Comparison of ENCODE assay signal across 15 cellular contexts in genomic region chr20:32111287-32111686, GRCh38. TPM values are rescaled to one million over a fixed set of nuclear protein-coding genes. Genes with fewer than 3 reads are reported as not detected.
A peak's percentile ranks its signal among the peaks of the same experiment; 100 is the strongest.
DNase-seq lines count a peak whose midpoint lies in the region; ATAC-seq and TF ChIP-seq lines count a peak whose summit lies in the region.
"Had no signal": no experiment of that assay in that cellular context is flagged by ENCODE, and none has a peak within 500 bp of the region (broad histone marks: within the 10 kb centered on the region; RNA-seq: fewer than 3 reads in every experiment).

No MANE protein-coding gene starts in this region.

- H3K4me2 ChIP-seq in DND-41 (ENCODE audit: insufficient read depth, low read length) (peak overlapping the region; percentile 87), Karpas-422 (ENCODE audit: low read depth, low read length, poor library complexity, severe bottlenecking) (peak overlapping the region; percentile 88)

- H3K27me3 ChIP-seq in DND-41 (ENCODE audit: insufficient read depth, low read length, poor library complexity) = no peaks in the 10 kb centered on the region
- H3K27me3 ChIP-seq in Karpas-422 (ENCODE audit: low read length) = no peaks in the 10 kb centered on the region
- H3K27me3 ChIP-seq: heart left ventricle had no signal

- H3K9me3 ChIP-seq in DND-41 (ENCODE audit: insufficient read depth, low read length, severe bottlenecking) (no peaks in the 10 kb centered on the region), Karpas-422 (ENCODE audit: low read length) (no peaks in the 10 kb centered on the region)
- H3K9me3 ChIP-seq: heart left ventricle, lower lobe of right lung had no signal

- intact Hi-C loops in dendritic cell treated with granulocyte-macrophage colony-stimulating factor and Interleukin-4, amounts not matched to agents 40 ng/mL and 50 ng/mL, for 4 days (cut with micrococcal nuclease) = no loop called here

- peaks cover 60% of the 10 kb centered on the region for H3K4me1 Mint-ChIP-seq in dendritic cell treated with granulocyte-macrophage colony-stimulating factor and Interleukin-4, amounts not matched to agents 40 ng/mL and 50 ng/mL, for 4 days (ENCODE audit: low read depth)
- peaks cover 29% of the 10 kb centered on the region for H3K4me1 Mint-ChIP-seq in neural crest cell

- peaks cover 28% of the 10 kb centered on the region for H3K36me3 Mint-ChIP-seq in dendritic cell treated with granulocyte-macrophage colony-stimulating factor and Interleukin-4, amounts not matched to agents 40 ng/mL and 50 ng/mL, for 4 days (ENCODE audit: low read depth)
- H3K36me3 Mint-ChIP-seq in neural crest cell (ENCODE audit: low read depth) = no peaks in the 10 kb centered on the region

- peak overlapping the region; percentile 69 for H3K27ac Mint-ChIP-seq in dendritic cell treated with granulocyte-macrophage colony-stimulating factor and Interleukin-4, amounts not matched to agents 40 ng/mL and 50 ng/mL, for 4 days
- H3K27ac Mint-ChIP-seq in neural crest cell (ENCODE audit: unreplicated experiment) = no peak overlapping the region

- H2AFZ ChIP-seq in DND-41 (ENCODE audit: low read depth, low read length) = no peak overlapping the region
- no peak overlapping the region for H2AFZ ChIP-seq in Karpas-422 (ENCODE audit: low read length)

- H3K9ac ChIP-seq in DND-41 (ENCODE audit: low read depth, low read length) = no peak overlapping the region; the same call in 1 of the 2 replicates
- H3K9ac ChIP-seq in Karpas-422 (ENCODE audit: low read length) = peak overlapping the region; percentile 86; the same call in 1 of the 2 replicates

- H4K20me1 ChIP-seq in DND-41 (ENCODE audit: insufficient read depth, low read length) (peaks cover 35% of the 10 kb centered on the region), Karpas-422 (ENCODE audit: insufficient read depth, low read depth, low read length) (no peaks in the 10 kb centered on the region)

- peaks cover 8% of the 10 kb centered on the region; the same call in 1 of the 2 replicates for H3K9me2 ChIP-seq in Karpas-422 (replicated peaks; ENCODE audit: insufficient read depth, low read length)

- H3K79me2 ChIP-seq in DND-41 (ENCODE audit: insufficient read depth, low read length) (peaks cover 67% of the 10 kb centered on the region), Karpas-422 (ENCODE audit: low read length) (peaks cover 67% of the 10 kb centered on the region)

- peaks cover 19% of the 10 kb centered on the region for H3K36me3 ChIP-seq in DND-41 (ENCODE audit: insufficient read depth, low read length)
- H3K36me3 ChIP-seq in Karpas-422 (ENCODE audit: insufficient read depth, low read length) = no peaks in the 10 kb centered on the region; the same call in 1 of the 2 replicates
- H3K36me3 ChIP-seq: lower lobe of right lung had no signal

- DNase-seq in DND-41 (no peak), Karpas-422 (no peak), neural crest cell (ENCODE audit: low read depth, low spot score) (no peak), RWPE1 (ENCODE audit: low spot score) (no peak), globus pallidus (ENCODE audit: low spot score) (no peak), HCEC 1CT (no peak)
- DNase-seq: activated CD4-positive, alpha-beta T cell treated with anti-CD3 and anti-CD28 coated beads, Interleukin-2, amount 50 U/mL, for 1 hour; DMS 273 treated with DMSO at 0.1 percent for 48 hours; effector memory CD4-positive, alpha-beta T cell; heart left ventricle; lower lobe of right lung; NCI-H187; SW 1271 had no signal

- peaks cover 37% of the 10 kb centered on the region for H3K4me1 ChIP-seq in DND-41 (ENCODE audit: insufficient read depth, low read length)
- peaks cover 22% of the 10 kb centered on the region for H3K4me1 ChIP-seq in Karpas-422 (ENCODE audit: low read length)

- ATAC-seq in DND-41 (ENCODE audit: insufficient read depth, low read depth) (no peak), GM21529 (IDR thresholded peaks at IDR 0.05; ENCODE audit: unreplicated experiment) (no peak)

- H3K4me3 ChIP-seq in DND-41 (ENCODE audit: low read depth in 1 of 2, low read length in 2 of 2) = peak overlapping the region in 1 of 2 experiments; percentile 93; a peak in 1 of 4 replicates
- H3K4me3 ChIP-seq in Karpas-422 (ENCODE audit: low read length) = peak overlapping the region; percentile 86; the same call in 1 of the 2 replicates

- H3K27me3 Mint-ChIP-seq in dendritic cell treated with granulocyte-macrophage colony-stimulating factor and Interleukin-4, amounts not matched to agents 40 ng/mL and 50 ng/mL, for 4 days = no peaks in the 10 kb centered on the region
- peaks cover 12% of the 10 kb centered on the region for H3K27me3 Mint-ChIP-seq in neural crest cell (ENCODE audit: low read depth)

- POLR2A ChIA-PET in RWPE1 (lab: Yijun Ruan, JAX; ENCODE audit: low non-redundant PET) = no interaction called here

- no peak for TF ChIP-seq CTCF in DND-41 (IDR thresholded peaks at IDR 0.05; ENCODE audit: borderline replicate concordance, extremely low read depth, low read length, poor library complexity, severe bottlenecking)
- TF ChIP-seq CTCF in neural crest cell (conservative IDR thresholded peaks at IDR 0.05) = no peak
- TF ChIP-seq CTCF in RWPE1 (conservative IDR thresholded peaks at IDR 0.05; ENCODE audit: low read depth) = no peak

- peak overlapping the region; percentile 30 for H3K4me3 Mint-ChIP-seq in dendritic cell treated with granulocyte-macrophage colony-stimulating factor and Interleukin-4, amounts not matched to agents 40 ng/mL and 50 ng/mL, for 4 days
- H3K4me3 Mint-ChIP-seq in neural crest cell = peak overlapping the region; percentile 91

- CTCF ChIA-PET in RWPE1 (lab: Yijun Ruan, JAX) = no interaction called here

- H3K9me3 Mint-ChIP-seq in dendritic cell treated with granulocyte-macrophage colony-stimulating factor and Interleukin-4, amounts not matched to agents 40 ng/mL and 50 ng/mL, for 4 days = no peaks in the 10 kb centered on the region
- H3K9me3 Mint-ChIP-seq in neural crest cell = no peaks in the 10 kb centered on the region

- no peak overlapping the region for H3K27ac ChIP-seq in DND-41 (ENCODE audit: low read length)
- H3K27ac ChIP-seq in Karpas-422 (ENCODE audit: low read length) = no peak overlapping the region; the same call in 1 of the 2 replicates
- H3K27ac ChIP-seq in RWPE1 = no peak overlapping the region
- H3K27ac ChIP-seq: lower lobe of right lung had no signal

RNA-seq across cellular contexts. Expression of gene TM9SF4, which starts 1.8 kb away (rescaled TPM):
- 22.5 and 25.0 TPM in 2 replicates for total RNA-seq in Karpas-422 (2014; rRNA removed; shearing (Covaris generic); ENCODE audit: low replicate concordance)
- 76.7 and 76.8 TPM in 2 replicates for total RNA-seq in neural crest cell

RNA-seq across cellular contexts. Expression of gene HCK, which starts 59.2 kb away (rescaled TPM):
- total RNA-seq in Karpas-422 (2014; rRNA removed; shearing (Covaris generic); ENCODE audit: low replicate concordance) = 16.9 and 22.5 TPM in 2 replicates
- total RNA-seq in neural crest cell = not detected in 2 replicates

Comparison
In these comparisons a context has a peak if more than half of its experiments do, and no peak if none do; other contexts are left out.
1. RNA of gene HCK, which starts 59.2 kb away (total RNA-seq): 16.9 to 22.5 TPM in Karpas-422; not detected in neural crest cell; every median in the first group is over 10 times any median in the second.